In genomic region chr13:44667950-44668349, GRCh38 we compare ENCODE assay signal across 11 cellular contexts.
A peak's percentile ranks its signal among the peaks of the same experiment; 100 is the strongest.
DNase-seq lines count a peak whose midpoint lies in the region; ATAC-seq and TF ChIP-seq lines count a peak whose summit lies in the region.
"Had no signal": no experiment of that assay in that cellular context is flagged by ENCODE, and none has a peak within 500 bp of the region (broad histone marks: within the 10 kb centered on the region; RNA-seq: fewer than 3 reads in every experiment).

No MANE protein-coding gene starts in this region.

- TF ChIP-seq POLR2A in ovary (IDR thresholded peaks at IDR 0.05) (no peak), transverse colon (IDR thresholded peaks at IDR 0.05) (no peak)

- in situ Hi-C loops in transverse colon (cut with MboI; ENCODE audit: low pct_ligation_motif_present in 1 of 4, low pct_unique_long_range_greater_than_20kb in 1 of 4, low sequenced_read_pairs in 3 of 4) = no loop called here

- no peak for DNase-seq in heart right ventricle
- DNase-seq in left cardiac atrium = no peak
- DNase-seq in dermis microvascular lymphatic vessel endothelial cell (ENCODE audit: low read depth in 2 of 2) = peak; percentile 11 to 62
- no peak for DNase-seq in substantia nigra (lab: John Stamatoyannopoulos, UW)
- DNase-seq in foreskin keratinocyte = no peak
- no peak for DNase-seq in ovary
- DNase-seq in transverse colon = no peak
- DNase-seq: activated naive CD4-positive, alpha-beta T cell treated with anti-CD3 and anti-CD28 coated beads for 36 hours had no signal

- no peak overlapping the region for H3K27ac ChIP-seq in heart right ventricle
- no peak overlapping the region for H3K27ac ChIP-seq in substantia nigra (ENCODE audit: low read depth, low read length, poor library complexity, severe bottlenecking)
- no peak overlapping the region for H3K27ac ChIP-seq in foreskin keratinocyte
- no peak overlapping the region for H3K27ac ChIP-seq in ovary
- H3K27ac ChIP-seq in transverse colon = no peak overlapping the region
- H3K27ac ChIP-seq: 22Rv1, epithelial cell of prostate had no signal

- H3K4me3 ChIP-seq in heart right ventricle = peak overlapping the region in 1 of 10 donors; percentile 21
- no peak overlapping the region for H3K4me3 ChIP-seq in ovary
- no peak overlapping the region for H3K4me3 ChIP-seq in transverse colon

- no peaks in the 10 kb centered on the region for H3K27me3 ChIP-seq in heart right ventricle
- H3K27me3 ChIP-seq in foreskin keratinocyte = peaks cover 3% of the 10 kb centered on the region
- H3K27me3 ChIP-seq in ovary = no peaks in the 10 kb centered on the region
- no peaks in the 10 kb centered on the region for H3K27me3 ChIP-seq in transverse colon

- H3K9me3 ChIP-seq in heart right ventricle (no peaks in the 10 kb centered on the region), ovary (no peaks in the 10 kb centered on the region), transverse colon (no peaks in the 10 kb centered on the region)

- H3K36me3 ChIP-seq in heart right ventricle (no peaks in the 10 kb centered on the region), ovary (no peaks in the 10 kb centered on the region), transverse colon (no peaks in the 10 kb centered on the region)

- WGBS in heart right ventricle, 2 donors = 35 to 51% methylated on average over 3 of the region's 3 CpGs
- 8 to 30% (median 16%) methylated on average over 3 of the region's 3 CpGs for WGBS in ovary, 3 donors
- 58 to 59% methylated on average over 3 of the region's 3 CpGs for WGBS in transverse colon (ENCODE audit: low coverage in 1 of 2), 2 donors

- peaks cover 6 to 20% (median 14%) of the 10 kb centered on the region in 9 donors for H3K4me1 ChIP-seq in heart right ventricle
- no peaks in the 10 kb centered on the region for H3K4me1 ChIP-seq in foreskin keratinocyte
- H3K4me1 ChIP-seq in ovary (ENCODE audit: insufficient read depth) = no peaks in the 10 kb centered on the region
- H3K4me1 ChIP-seq in transverse colon = no peaks in the 10 kb centered on the region

- no peak for TF ChIP-seq EP300 in ovary (IDR thresholded peaks at IDR 0.05)
- no peak for TF ChIP-seq EP300 in transverse colon (IDR thresholded peaks at IDR 0.05; ENCODE audit: low read depth)

- intact Hi-C loops in heart right ventricle (cut with DNase I) (no loop called here), left cardiac atrium (cut with DNase I) (no loop called here), ovary (cut with DNase I) (no loop called here), transverse colon (cut with DNase I; ENCODE audit: low total_unique reads) (no loop called here)

- no peak for TF ChIP-seq CTCF in heart right ventricle (IDR thresholded peaks at IDR 0.05)
- TF ChIP-seq CTCF in foreskin keratinocyte (conservative IDR thresholded peaks at IDR 0.05) = no peak
- no peak for TF ChIP-seq CTCF in ovary (IDR thresholded peaks at IDR 0.05)
- TF ChIP-seq CTCF in transverse colon (IDR thresholded peaks at IDR 0.05) = no peak

- ATAC-seq in heart right ventricle (peak in 5 of 8 donors; percentile 17 to 58 (median 39)), left cardiac atrium (no peak), HG03095 (IDR thresholded peaks at IDR 0.05; ENCODE audit: unreplicated experiment) (peak; percentile 86), foreskin keratinocyte (no peak)

Comparison
In these comparisons a context has a peak if more than half of its experiments do, and no peak if none do; other contexts are left out.
1. ATAC-seq: peak in heart right ventricle (5 of 8) and HG03095 (single experiment); none in left cardiac atrium (0 of 2) and foreskin keratinocyte (single experiment).
2. DNase-seq: peak in dermis microvascular lymphatic vessel endothelial cell (2 of 2); none in heart right ventricle (0 of 2), left cardiac atrium (single experiment), substantia nigra (0 of 49), foreskin keratinocyte (0 of 2), ovary (0 of 5) and transverse colon (single experiment).